22 cellular contexts compared by ENCODE assay signal in the genomic region with DNA sequence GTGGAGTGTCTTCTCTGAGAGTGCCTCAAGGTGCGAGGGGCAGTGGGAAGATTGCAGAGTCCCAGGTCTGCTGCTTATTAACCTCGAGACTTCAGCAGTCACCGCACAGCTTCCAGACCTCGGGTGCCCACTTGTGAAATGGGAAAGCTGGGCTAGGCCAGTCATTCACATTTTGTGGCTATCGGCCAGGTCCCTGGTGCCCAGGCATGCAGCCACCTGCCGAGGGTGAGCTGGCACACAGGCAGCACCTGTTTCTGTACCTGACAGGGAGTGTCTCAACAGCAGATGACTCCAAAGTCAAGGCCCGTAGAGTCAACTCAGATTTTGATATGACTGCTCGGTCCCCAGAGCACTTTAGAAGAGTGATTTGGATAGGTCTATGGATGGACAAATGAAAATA.
"Had no signal": no experiment of that assay in that cellular context is flagged by ENCODE, and none has a peak within 500 bp of the region (broad histone marks: within the 10 kb centered on the region; RNA-seq: fewer than 3 reads in every experiment).

No MANE protein-coding gene starts in this region.

- H3K4me1 Mint-ChIP-seq: stimulated activated naive B cell treated with anti-CD40 and anti-IgM and Interleukin-4, amounts not matched to agents 10 μg/mL and 1 μg/mL and 100 μg/mL, for 72 hours had no signal

- H3K4me3 Mint-ChIP-seq: dendritic cell treated with granulocyte-macrophage colony-stimulating factor and Interleukin-4, amounts not matched to agents 40 ng/mL and 50 ng/mL, for 4 days; effector memory CD8-positive, alpha-beta T cell; naive thymus-derived CD4-positive, alpha-beta T cell; nephron progenitor cell; stimulated activated naive B cell treated with anti-CD40 and anti-IgM and Interleukin-4, amounts not matched to agents 10 μg/mL and 1 μg/mL and 100 μg/mL, for 72 hours; stimulated activated naive CD8-positive, alpha-beta T cell treated with anti-CD3 and anti-CD28 coated beads, Interleukin-15, amount 100 ng/mL, for 72 hours had no signal

- H3K4me3 ChIP-seq: hepatocyte, lung, psoas muscle, right lobe of liver, testis, tibial nerve, upper lobe of right lung had no signal

- DNase-seq: effector memory CD8-positive, alpha-beta T cell; erythroblast; foreskin melanocyte; head of caudate nucleus; left colon; left ventricle myocardium superior; mesendoderm; naive thymus-derived CD4-positive, alpha-beta T cell; nephron progenitor cell; psoas muscle; retina; right lobe of liver; stimulated activated CD4-positive, alpha-beta T cell treated with anti-CD3 and anti-CD28 coated beads, Interleukin-2, amount 100 ng/mL, for 24 hours; stimulated activated CD4-positive, alpha-beta T cell treated with anti-CD3 and anti-CD28 coated beads, Interleukin-4, amount 100 ng/mL, for 4 hours; stimulated activated naive B cell treated with anti-CD40 and anti-IgM and Interleukin-4, amounts not matched to agents 10 μg/mL and 1 μg/mL and 100 μg/mL, for 72 hours; stimulated activated naive CD8-positive, alpha-beta T cell treated with anti-CD3 and anti-CD28 coated beads, Interleukin-15, amount 100 ng/mL, for 72 hours; testis; upper lobe of right lung had no signal

- ATAC-seq: effector memory CD8-positive, alpha-beta T cell; left colon; left ventricle myocardium superior; naive thymus-derived CD4-positive, alpha-beta T cell; psoas muscle; right lobe of liver; stimulated activated naive B cell treated with anti-CD40 and anti-IgM and Interleukin-4, amounts not matched to agents 10 μg/mL and 1 μg/mL and 100 μg/mL, for 72 hours; stimulated activated naive CD8-positive, alpha-beta T cell treated with anti-CD3 and anti-CD28 coated beads, Interleukin-15, amount 100 ng/mL, for 72 hours; upper lobe of right lung had no signal

- H3K27ac Mint-ChIP-seq: dendritic cell treated with granulocyte-macrophage colony-stimulating factor and Interleukin-4, amounts not matched to agents 40 ng/mL and 50 ng/mL, for 4 days; effector memory CD8-positive, alpha-beta T cell; nephron progenitor cell; stimulated activated naive B cell treated with anti-CD40 and anti-IgM and Interleukin-4, amounts not matched to agents 10 μg/mL and 1 μg/mL and 100 μg/mL, for 72 hours; stimulated activated naive CD8-positive, alpha-beta T cell treated with anti-CD3 and anti-CD28 coated beads, Interleukin-15, amount 100 ng/mL, for 72 hours had no signal

- H3K36me3 Mint-ChIP-seq: naive thymus-derived CD4-positive, alpha-beta T cell; stimulated activated naive B cell treated with anti-CD40 and anti-IgM and Interleukin-4, amounts not matched to agents 10 μg/mL and 1 μg/mL and 100 μg/mL, for 72 hours had no signal

- H3K27me3 Mint-ChIP-seq: stimulated activated naive CD8-positive, alpha-beta T cell treated with anti-CD3 and anti-CD28 coated beads, Interleukin-15, amount 100 ng/mL, for 72 hours had no signal

- H3K9me3 Mint-ChIP-seq: dendritic cell treated with granulocyte-macrophage colony-stimulating factor and Interleukin-4, amounts not matched to agents 40 ng/mL and 50 ng/mL, for 4 days; effector memory CD8-positive, alpha-beta T cell; naive thymus-derived CD4-positive, alpha-beta T cell; nephron progenitor cell; stimulated activated naive B cell treated with anti-CD40 and anti-IgM and Interleukin-4, amounts not matched to agents 10 μg/mL and 1 μg/mL and 100 μg/mL, for 72 hours; stimulated activated naive CD8-positive, alpha-beta T cell treated with anti-CD3 and anti-CD28 coated beads, Interleukin-15, amount 100 ng/mL, for 72 hours had no signal
